In the genomic region with DNA sequence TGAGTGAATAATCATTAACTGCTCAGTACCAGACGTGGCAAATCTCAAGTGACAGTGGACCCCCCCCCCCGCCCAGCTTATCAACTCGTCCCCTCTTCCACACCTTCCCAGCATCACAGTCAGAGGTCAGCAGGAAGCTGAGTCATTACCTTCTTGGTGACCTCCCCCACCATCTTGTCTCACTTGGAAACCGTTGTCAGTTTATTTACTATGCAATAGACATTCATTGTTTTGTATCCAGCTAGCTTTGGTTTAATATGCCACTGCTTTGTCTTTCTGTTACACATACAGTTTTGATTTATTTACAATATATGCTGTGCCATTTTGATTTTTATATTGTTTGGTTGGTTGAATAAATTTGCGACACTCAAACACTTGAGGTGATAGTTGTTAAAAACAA, we compare ENCODE assay signal across 13 cellular contexts.
A peak's percentile ranks its signal among the peaks of the same experiment; 100 is the strongest.
DNase-seq lines count a peak whose midpoint lies in the region; ATAC-seq, FAIRE-seq and TF ChIP-seq lines count a peak whose summit lies in the region.
"Had no signal": no experiment of that assay in that cellular context is flagged by ENCODE, and none has a peak within 500 bp of the region (broad histone marks: within the 10 kb centered on the region; RNA-seq: fewer than 3 reads in every experiment).

No MANE protein-coding gene starts in this region.

- H2AFZ ChIP-seq in K562 (ENCODE audit: low read depth, low read length) = no peak overlapping the region

- TF ChIP-seq EP300 in K562 (IDR thresholded peaks at IDR 0.05; ENCODE audit: low read length) = peak; percentile 91; the same call in 1 of the 2 replicates

- TF ChIP-seq RAD21 in K562 (CRISPR knock-in tag; conservative IDR thresholded peaks at IDR 0.05 in 1 of 2, IDR thresholded peaks at IDR 0.05 in 1 of 2) = no peak

- H3K4me1 ChIP-seq in HUES48 (ENCODE audit: control insufficient read depth, insufficient read depth, low read length) = peaks cover 50% of the 10 kb centered on the region
- peaks cover 6 to 55% of the 10 kb centered on the region in 2 experiments for H3K4me1 ChIP-seq in K562 (replicated peaks in 1 of 2; ENCODE audit: control insufficient read depth in 2 of 2, insufficient read depth in 2 of 2, low read length in 2 of 2)

- BruUV-seq in K562 (replicated peaks; lab: Mats Ljungman, UMichigan) = no TSS peak

- TF ChIP-seq POLR2A in K562 (conservative IDR thresholded peaks at IDR 0.05) = no peak

- FAIRE-seq in K562 (lab: Jason Lieb, UNC) = peak; percentile 87
- peak; percentile 94 for FAIRE-seq in islet of Langerhans (lab: Jason Lieb, UNC)

- H3K9me3 ChIP-seq in HUES48 (ENCODE audit: control insufficient read depth, insufficient read depth, low read length) (no peaks in the 10 kb centered on the region), K562 (replicated peaks; ENCODE audit: control insufficient read depth, insufficient read depth, low read depth, low read length) (peaks cover 4% of the 10 kb centered on the region; the same call in 1 of the 2 replicates)
- H3K9me3 ChIP-seq: SK-N-SH had no signal

- POLR2A ChIA-PET in K562 (lab: Yijun Ruan, JAX) = interaction anchor here (0.8 kb wide), 1 partner anchor 12 kb away, joined by 3 read pairs; no protein-coding TSS in a partner anchor

- no peaks in the 10 kb centered on the region for H4K20me1 ChIP-seq in K562 (replicated peaks; ENCODE audit: control insufficient read depth, insufficient read depth, low read length)

- 11% methylated on average over 4 of the region's 5 CpGs for WGBS in K562 (ENCODE audit: insufficient coverage, low coverage, missing lambda C conversion rate)

- H3K27me3 ChIP-seq in HUES48 (ENCODE audit: control insufficient read depth, insufficient read depth, low read length) = no peaks in the 10 kb centered on the region
- H3K27me3 ChIP-seq in K562 (ENCODE audit: control insufficient read depth in 2 of 2, insufficient read depth in 2 of 2, low read length in 2 of 2) = no peaks in the 10 kb centered on the region

- peak; percentile 79 for ATAC-seq in K562
- no peak for ATAC-seq in HG03439 (IDR thresholded peaks at IDR 0.05; ENCODE audit: unreplicated experiment)
- no peak for ATAC-seq in GM18517 (IDR thresholded peaks at IDR 0.05; ENCODE audit: unreplicated experiment)

- no peak overlapping the region for H3K4me2 ChIP-seq in K562 (ENCODE audit: insufficient read depth, low read length)
- H3K4me2 ChIP-seq: SK-N-SH had no signal

- peak; percentile 87 for DNase-seq in DMS53 (lab: John Stamatoyannopoulos, UW)
- peak; percentile 89 to 96 (median 92) for DNase-seq in K562 (ENCODE audit: extremely low read depth in 1 of 4, low spot score in 3 of 4)
- DNase-seq in GM13977 (ENCODE audit: low spot score) = no peak
- no peak for DNase-seq in activated CD8-positive, alpha-beta memory T cell treated with anti-CD3 and anti-CD28 coated beads, Interleukin-2, amount 50 U/mL, for 4 hours
- DNase-seq: activated naive CD4-positive, alpha-beta T cell treated with anti-CD3 and anti-CD28 coated beads, Interleukin-2, amount 50 U/mL, for 16 hours; central memory CD4-positive, alpha-beta T cell; head of caudate nucleus; NCI-H1694 treated with DMSO at 0.1 percent for 48 hours; SK-N-SH had no signal

- H3K9me1 ChIP-seq in K562 (ENCODE audit: control insufficient read depth, insufficient read depth, low read length) = no peaks in the 10 kb centered on the region

- CTCF ChIA-PET in K562 (lab: Yijun Ruan, JAX; ENCODE audit: low intra/inter-chr PET ratio) = no interaction called here

- in situ Hi-C loops in K562 (cut with MboI) (no loop called here), GM13977 (cut with MboI; ENCODE audit: low pct_unique_long_range_greater_than_20kb, low sequenced_read_pairs, unreplicated experiment) (no loop called here)

- peaks cover 4% of the 10 kb centered on the region; the same call in 1 of the 3 replicates for H3K79me2 ChIP-seq in K562 (ENCODE audit: control insufficient read depth, insufficient read depth, low read length)

- H3K27ac ChIP-seq in HUES48 (ENCODE audit: low read depth, low read length) (peak overlapping the region; percentile 53), K562 (ENCODE audit: extremely low read depth, low read depth, low read length) (peak overlapping the region; percentile 80)

- H3K9ac ChIP-seq in HUES48 (ENCODE audit: low read depth, low read length) = no peak overlapping the region
- no peak overlapping the region for H3K9ac ChIP-seq in K562 (ENCODE audit: insufficient read depth in 1 of 2, low read depth in 2 of 2, low read length in 2 of 2)
- H3K9ac ChIP-seq: SK-N-SH had no signal

- TF ChIP-seq CTCF in K562 (IDR thresholded peaks at IDR 0.05 in 2 of 3, conservative IDR thresholded peaks at IDR 0.05 in 1 of 3; ENCODE audit: insufficient read depth in 2 of 3, low read depth in 1 of 3, low read length in 3 of 3) = no peak
- TF ChIP-seq CTCF in GM13977 (IDR thresholded peaks at IDR 0.05; ENCODE audit: extremely low read depth, insufficient read depth, missing control alignments) = no peak

- H3K36me3 ChIP-seq in HUES48 (ENCODE audit: control insufficient read depth, insufficient read depth, low read length) (peaks cover 18% of the 10 kb centered on the region), K562 (ENCODE audit: control insufficient read depth, insufficient read depth, low read length) (peaks cover 57% of the 10 kb centered on the region)

- intact Hi-C loops in K562 (cut with micrococcal nuclease) = loop anchor here (2.0 to 5.0 kb wide), 2 partner anchors 156 to 205 kb away; no protein-coding TSS in a partner anchor

- H3K4me3 ChIP-seq in HUES48 (ENCODE audit: low read depth, low read length) = no peak overlapping the region
- H3K4me3 ChIP-seq in K562 = no peak overlapping the region

TF ChIP-seq in K562, 482 proteins besides CTCF, POLR2A, EP300 and RAD21 (continues in another document):
- TF ChIP-seq, protein P1, sequence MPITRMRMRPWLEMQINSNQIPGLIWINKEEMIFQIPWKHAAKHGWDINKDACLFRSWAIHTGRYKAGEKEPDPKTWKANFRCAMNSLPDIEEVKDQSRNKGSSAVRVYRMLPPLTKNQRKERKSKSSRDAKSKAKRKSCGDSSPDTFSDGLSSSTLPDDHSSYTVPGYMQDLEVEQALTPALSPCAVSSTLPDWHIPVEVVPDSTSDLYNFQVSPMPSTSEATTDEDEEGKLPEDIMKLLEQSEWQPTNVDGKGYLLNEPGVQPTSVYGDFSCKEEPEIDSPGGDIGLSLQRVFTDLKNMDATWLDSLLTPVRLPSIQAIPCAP (CRISPR knock-in tag; IDR thresholded peaks at IDR 0.05; ENCODE audit: borderline replicate concordance) = no peak
- TF ChIP-seq STAT5A (IDR thresholded peaks at IDR 0.05; ENCODE audit: borderline replicate concordance, low read length) = peak; percentile 59
- TF ChIP-seq, protein P2, sequence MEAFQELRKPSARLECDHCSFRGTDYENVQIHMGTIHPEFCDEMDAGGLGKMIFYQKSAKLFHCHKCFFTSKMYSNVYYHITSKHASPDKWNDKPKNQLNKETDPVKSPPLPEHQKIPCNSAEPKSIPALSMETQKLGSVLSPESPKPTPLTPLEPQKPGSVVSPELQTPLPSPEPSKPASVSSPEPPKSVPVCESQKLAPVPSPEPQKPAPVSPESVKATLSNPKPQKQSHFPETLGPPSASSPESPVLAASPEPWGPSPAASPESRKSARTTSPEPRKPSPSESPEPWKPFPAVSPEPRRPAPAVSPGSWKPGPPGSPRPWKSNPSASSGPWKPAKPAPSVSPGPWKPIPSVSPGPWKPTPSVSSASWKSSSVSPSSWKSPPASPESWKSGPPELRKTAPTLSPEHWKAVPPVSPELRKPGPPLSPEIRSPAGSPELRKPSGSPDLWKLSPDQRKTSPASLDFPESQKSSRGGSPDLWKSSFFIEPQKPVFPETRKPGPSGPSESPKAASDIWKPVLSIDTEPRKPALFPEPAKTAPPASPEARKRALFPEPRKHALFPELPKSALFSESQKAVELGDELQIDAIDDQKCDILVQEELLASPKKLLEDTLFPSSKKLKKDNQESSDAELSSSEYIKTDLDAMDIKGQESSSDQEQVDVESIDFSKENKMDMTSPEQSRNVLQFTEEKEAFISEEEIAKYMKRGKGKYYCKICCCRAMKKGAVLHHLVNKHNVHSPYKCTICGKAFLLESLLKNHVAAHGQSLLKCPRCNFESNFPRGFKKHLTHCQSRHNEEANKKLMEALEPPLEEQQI (IDR thresholded peaks at IDR 0.05) = peak; percentile 95
- no peak for TF ChIP-seq KAT8 (IDR thresholded peaks at IDR 0.05; ENCODE audit: low read depth)
- peak; percentile 73 for TF ChIP-seq DPF2 (IDR thresholded peaks at IDR 0.05)

Comparison
In these comparisons a context has a peak if more than half of its experiments do, and no peak if none do; other contexts are left out.
1. DNase-seq: peak in DMS53 (single experiment) and K562 (4 of 4); none in GM13977 (single experiment) and activated CD8-positive, alpha-beta memory T cell treated with anti-CD3 and anti-CD28 coated beads, Interleukin-2, amount 50 U/mL, for 4 hours (single experiment).